Comparison of ENCODE assay signal across 10 cellular contexts in genomic region chr1:1337793-1338147, GRCh38. TPM values are rescaled to one million over a fixed set of nuclear protein-coding genes. Genes with fewer than 3 reads are reported as not detected.
A peak's percentile ranks its signal among the peaks of the same experiment; 100 is the strongest.
DNase-seq lines count a peak whose midpoint lies in the region; ATAC-seq and TF ChIP-seq lines count a peak whose summit lies in the region.
"Had no signal": no experiment of that assay in that cellular context is flagged by ENCODE, and none has a peak within 500 bp of the region (broad histone marks: within the 10 kb centered on the region; RNA-seq: fewer than 3 reads in every experiment).

No MANE protein-coding gene starts in this region.

- TF ChIP-seq CTCF in WERI-Rb-1 (IDR thresholded peaks at IDR 0.05; ENCODE audit: low read depth, low read length): no peak
- no peak for TF ChIP-seq CTCF in epithelial cell of esophagus (IDR thresholded peaks at IDR 0.05; ENCODE audit: insufficient read depth, low read depth, low read length, missing control alignments)

- H3K4me3 Mint-ChIP-seq in stimulated activated naive CD8-positive, alpha-beta T cell treated with anti-CD3 and anti-CD28 coated beads, Interleukin-15, amount 100 ng/mL, for 72 hours: no peak overlapping the region

- peaks cover 0 to 7% of the 10 kb centered on the region in 2 donors for H3K9me3 Mint-ChIP-seq in stimulated activated naive CD8-positive, alpha-beta T cell treated with anti-CD3 and anti-CD28 coated beads, Interleukin-15, amount 100 ng/mL, for 72 hours

- peaks cover 2% of the 10 kb centered on the region for H3K4me1 Mint-ChIP-seq in stimulated activated naive CD8-positive, alpha-beta T cell treated with anti-CD3 and anti-CD28 coated beads, Interleukin-15, amount 100 ng/mL, for 72 hours

- intact Hi-C loops in sciatic nerve (cut with DNase I): no loop called here

- no peaks in the 10 kb centered on the region for H3K27me3 Mint-ChIP-seq in stimulated activated naive CD8-positive, alpha-beta T cell treated with anti-CD3 and anti-CD28 coated beads, Interleukin-15, amount 100 ng/mL, for 72 hours

- peak; percentile 35 to 40 for DNase-seq in activated CD4-positive, alpha-beta T cell treated with anti-CD3 and anti-CD28 coated beads for 24 hours (ENCODE audit: low read depth in 2 of 2)
- no peak for DNase-seq in activated CD4-positive, alpha-beta T cell treated with anti-CD3 and anti-CD28 coated beads for 1 hour
- DNase-seq in WERI-Rb-1 (peak; percentile 59), epithelial cell of esophagus (ENCODE audit: low read depth) (peak; percentile 77), globus pallidus (ENCODE audit: low spot score) (no peak), NCI-H2029 (lab: John Stamatoyannopoulos, UW) (no peak), sciatic nerve (ENCODE audit: low spot score) (no peak)
- no peak for DNase-seq in stimulated activated naive CD8-positive, alpha-beta T cell treated with anti-CD3 and anti-CD28 coated beads, Interleukin-15, amount 100 ng/mL, for 72 hours
- DNase-seq: amygdala, spleen had no signal

- no peak overlapping the region for H3K27ac Mint-ChIP-seq in stimulated activated naive CD8-positive, alpha-beta T cell treated with anti-CD3 and anti-CD28 coated beads, Interleukin-15, amount 100 ng/mL, for 72 hours

- peaks cover 55% of the 10 kb centered on the region for H3K36me3 ChIP-seq in WERI-Rb-1

- H3K27ac ChIP-seq in WERI-Rb-1: no peak overlapping the region
- H3K27ac ChIP-seq: spleen had no signal

- no peaks in the 10 kb centered on the region for H3K27me3 ChIP-seq in WERI-Rb-1 (ENCODE audit: insufficient read depth, low read depth, severe bottlenecking)
- H3K27me3 ChIP-seq: spleen had no signal

- peak; percentile 30 for ATAC-seq in stimulated activated naive CD8-positive, alpha-beta T cell treated with anti-CD3 and anti-CD28 coated beads, Interleukin-15, amount 100 ng/mL, for 72 hours
- no peak for ATAC-seq in sciatic nerve

- H3K9me3 ChIP-seq in WERI-Rb-1 (ENCODE audit: severe bottlenecking): no peaks in the 10 kb centered on the region
- H3K9me3 ChIP-seq: spleen had no signal

- H3K4me3 ChIP-seq in WERI-Rb-1 (ENCODE audit: low read depth, low read length) (no peak overlapping the region), epithelial cell of esophagus (ENCODE audit: low read length) (no peak overlapping the region)
- H3K4me3 ChIP-seq: spleen had no signal

RNA-seq across cellular contexts. Expression of gene TAS1R3, which starts 6.7 kb away (rescaled TPM):
- total RNA-seq in sciatic nerve: 0.49 TPM

RNA-seq across cellular contexts. Expression of gene DVL1, which starts 11.4 kb away (rescaled TPM):
- 91.4 TPM for total RNA-seq in sciatic nerve

RNA-seq across cellular contexts. Expression of gene CPTP, which starts 13.2 kb away (rescaled TPM):
- total RNA-seq in sciatic nerve: 15.7 TPM

RNA-seq across cellular contexts. Expression of gene INTS11, which starts 13.3 kb away (rescaled TPM):
- 111 TPM for total RNA-seq in sciatic nerve

RNA-seq across cellular contexts. Expression of gene MXRA8, which starts 20.6 kb away (rescaled TPM):
- total RNA-seq in sciatic nerve: 262 TPM

Comparison
In these comparisons a context has a peak if more than half of its experiments do, and no peak if none do; other contexts are left out.
1. DNase-seq: peak in activated CD4-positive, alpha-beta T cell treated with anti-CD3 and anti-CD28 coated beads for 24 hours (2 of 2), WERI-Rb-1 (single experiment) and epithelial cell of esophagus (single experiment); none in activated CD4-positive, alpha-beta T cell treated with anti-CD3 and anti-CD28 coated beads for 1 hour (single experiment), stimulated activated naive CD8-positive, alpha-beta T cell treated with anti-CD3 and anti-CD28 coated beads, Interleukin-15, amount 100 ng/mL, for 72 hours (0 of 2), globus pallidus (single experiment), NCI-H2029 (single experiment) and sciatic nerve (single experiment).